Comparison of ENCODE assay signal across 8 cellular contexts in genomic region chr1:116763787-116764465, GRCh38. TPM values are rescaled to one million over a fixed set of nuclear protein-coding genes. Genes with fewer than 3 reads are reported as not detected.
DNase-seq lines count a peak whose midpoint lies in the region; ATAC-seq and TF ChIP-seq lines count a peak whose summit lies in the region.

No MANE protein-coding gene starts in this region.

- no peak for DNase-seq in CD14-positive monocyte (ENCODE audit: low spot score)
- DNase-seq in activated CD8-positive, alpha-beta T cell treated with anti-CD3 and anti-CD28 coated beads for 36 hours, result peak; percentile 86
- DNase-seq in glomerular visceral epithelial cell (ENCODE audit: extremely low spot score), result peak; percentile 12
- no peak for DNase-seq in NCI-H128 (lab: John Stamatoyannopoulos, UW; ENCODE audit: unreplicated experiment)
- DNase-seq in mesothelial cell of epicardium (ENCODE audit: low spot score in 2 of 2, unreplicated experiment in 2 of 2), result no peak

- H3K4me1 Mint-ChIP-seq in CD14-positive monocyte, result peaks cover 49% of the 10 kb centered on the region
- peaks cover 83% of the 10 kb centered on the region for H3K4me1 Mint-ChIP-seq in activated CD8-positive, alpha-beta T cell treated with anti-CD3 and anti-CD28 coated beads for 36 hours (ENCODE audit: low read depth)
- H3K4me1 Mint-ChIP-seq in stimulated activated memory B cell treated with anti-CD40 and anti-IgM and Interleukin-4, amounts not matched to agents 10 μg/mL and 1 μg/mL and 100 μg/mL, for 72 hours, result peaks cover 8% of the 10 kb centered on the region
- H3K4me1 Mint-ChIP-seq in mesothelial cell of epicardium, result peaks cover 5% of the 10 kb centered on the region

- ATAC-seq in HG02885 (IDR thresholded peaks at IDR 0.05; ENCODE audit: poor library complexity, unreplicated experiment) (peak; percentile 11), HG03460 (IDR thresholded peaks at IDR 0.05; ENCODE audit: unreplicated experiment) (no peak)
- ATAC-seq in activated CD8-positive, alpha-beta T cell treated with anti-CD3 and anti-CD28 coated beads for 36 hours, result peak; percentile 21
- ATAC-seq in stimulated activated memory B cell treated with anti-CD40 and anti-IgM and Interleukin-4, amounts not matched to agents 10 μg/mL and 1 μg/mL and 100 μg/mL, for 72 hours, result peak; percentile 32

- intact Hi-C loops in CD14-positive monocyte (cut with micrococcal nuclease), result loop anchor here in 1 of 2 donors (10.0 kb wide), 1 partner anchor 51 kb away; no protein-coding TSS in a partner anchor
- intact Hi-C loops in activated CD8-positive, alpha-beta T cell treated with anti-CD3 and anti-CD28 coated beads for 36 hours (cut with micrococcal nuclease), result loop anchor here (2.0 to 5.0 kb wide), 3 partner anchors 37 to 298 kb away; partner anchors contain the start of gene TTF2

- H3K36me3 Mint-ChIP-seq in CD14-positive monocyte (peaks cover 30 to 37% of the 10 kb centered on the region in 2 donors), mesothelial cell of epicardium (no peaks in the 10 kb centered on the region)
- peaks cover 99% of the 10 kb centered on the region for H3K36me3 Mint-ChIP-seq in activated CD8-positive, alpha-beta T cell treated with anti-CD3 and anti-CD28 coated beads for 36 hours (ENCODE audit: low read depth)
- no peaks in the 10 kb centered on the region for H3K36me3 Mint-ChIP-seq in stimulated activated memory B cell treated with anti-CD40 and anti-IgM and Interleukin-4, amounts not matched to agents 10 μg/mL and 1 μg/mL and 100 μg/mL, for 72 hours

- H3K27ac Mint-ChIP-seq in CD14-positive monocyte, result peak overlapping the region in 2 of 7 donors; percentile 32 to 35
- peak overlapping the region; percentile 99 for H3K27ac Mint-ChIP-seq in activated CD8-positive, alpha-beta T cell treated with anti-CD3 and anti-CD28 coated beads for 36 hours
- no peak overlapping the region for H3K27ac Mint-ChIP-seq in stimulated activated memory B cell treated with anti-CD40 and anti-IgM and Interleukin-4, amounts not matched to agents 10 μg/mL and 1 μg/mL and 100 μg/mL, for 72 hours
- no peak overlapping the region for H3K27ac Mint-ChIP-seq in mesothelial cell of epicardium

- H3K4me3 Mint-ChIP-seq in CD14-positive monocyte (no peak overlapping the region), mesothelial cell of epicardium (no peak overlapping the region)
- H3K4me3 Mint-ChIP-seq in activated CD8-positive, alpha-beta T cell treated with anti-CD3 and anti-CD28 coated beads for 36 hours, result peak overlapping the region; percentile 98
- no peak overlapping the region for H3K4me3 Mint-ChIP-seq in stimulated activated memory B cell treated with anti-CD40 and anti-IgM and Interleukin-4, amounts not matched to agents 10 μg/mL and 1 μg/mL and 100 μg/mL, for 72 hours

- CTCF ChIA-PET in activated CD8-positive, alpha-beta T cell treated with anti-CD3 and anti-CD28 coated beads for 36 hours (lab: Charles Lee), result interaction anchor here (0.6 to 12.5 kb wide), 22 partner anchors 9 to 295 kb away, joined by 3 to 167 read pairs (median 4); partner anchors contain the start of genes CD2 and TTF2

- TF ChIP-seq CTCF in CD14-positive monocyte (IDR thresholded peaks at IDR 0.05), result peak; percentile 43
- TF ChIP-seq CTCF in activated CD8-positive, alpha-beta T cell treated with anti-CD3 and anti-CD28 coated beads for 36 hours (IDR thresholded peaks at IDR 0.05), result peak; percentile 39
- TF ChIP-seq CTCF in mesothelial cell of epicardium (IDR thresholded peaks at IDR 0.05; ENCODE audit: unreplicated experiment), result no peak

- H3K9me3 Mint-ChIP-seq in CD14-positive monocyte (peaks cover 0 to 8% (median 5%) of the 10 kb centered on the region in 7 donors), mesothelial cell of epicardium (no peaks in the 10 kb centered on the region)
- peaks cover 1% of the 10 kb centered on the region for H3K9me3 Mint-ChIP-seq in activated CD8-positive, alpha-beta T cell treated with anti-CD3 and anti-CD28 coated beads for 36 hours
- H3K9me3 Mint-ChIP-seq in stimulated activated memory B cell treated with anti-CD40 and anti-IgM and Interleukin-4, amounts not matched to agents 10 μg/mL and 1 μg/mL and 100 μg/mL, for 72 hours, result no peaks in the 10 kb centered on the region

- H3K27me3 Mint-ChIP-seq in CD14-positive monocyte (ENCODE audit: low read depth in 3 of 3) (peaks cover 0 to 4% (median 1%) of the 10 kb centered on the region in 3 donors), mesothelial cell of epicardium (ENCODE audit: low read depth) (no peaks in the 10 kb centered on the region)
- no peaks in the 10 kb centered on the region for H3K27me3 Mint-ChIP-seq in activated CD8-positive, alpha-beta T cell treated with anti-CD3 and anti-CD28 coated beads for 36 hours
- peaks cover 5% of the 10 kb centered on the region for H3K27me3 Mint-ChIP-seq in stimulated activated memory B cell treated with anti-CD40 and anti-IgM and Interleukin-4, amounts not matched to agents 10 μg/mL and 1 μg/mL and 100 μg/mL, for 72 hours

- POLR2A ChIA-PET in activated CD8-positive, alpha-beta T cell treated with anti-CD3 and anti-CD28 coated beads for 36 hours (lab: Charles Lee), result interaction anchor here (0.6 to 18.7 kb wide), 20 partner anchors 9 to 314 kb away, joined by 3 to 850 read pairs (median 4); partner anchors contain the start of genes CD2 and TTF2

RNA-seq across cellular contexts. Expression of gene CD2, which starts 9.7 kb away (rescaled TPM):
- 1 to 10 TPM; 2.1 to 3.6 TPM for polyA plus RNA-seq in CD14-positive monocyte
- total RNA-seq in activated CD8-positive, alpha-beta T cell treated with anti-CD3 and anti-CD28 coated beads for 36 hours, result 100 to 1,000 TPM; 217 to 220 TPM
- not detected in 3 replicates for total RNA-seq in mesothelial cell of epicardium

Comparison
In these comparisons a context has a peak if more than half of its experiments do, and no peak if none do; other contexts are left out.
1. DNase-seq: peak in activated CD8-positive, alpha-beta T cell treated with anti-CD3 and anti-CD28 coated beads for 36 hours (single experiment) and glomerular visceral epithelial cell (single experiment); none in CD14-positive monocyte (single experiment), NCI-H128 (single experiment) and mesothelial cell of epicardium (0 of 2).
2. RNA of gene CD2, which starts 9.7 kb away (total RNA-seq): 217 to 220 TPM in activated CD8-positive, alpha-beta T cell treated with anti-CD3 and anti-CD28 coated beads for 36 hours; not detected in mesothelial cell of epicardium; every median in the first group is over 100 times any median in the second.